ENCODE assay signal across 8 cellular contexts in the genomic region with DNA sequence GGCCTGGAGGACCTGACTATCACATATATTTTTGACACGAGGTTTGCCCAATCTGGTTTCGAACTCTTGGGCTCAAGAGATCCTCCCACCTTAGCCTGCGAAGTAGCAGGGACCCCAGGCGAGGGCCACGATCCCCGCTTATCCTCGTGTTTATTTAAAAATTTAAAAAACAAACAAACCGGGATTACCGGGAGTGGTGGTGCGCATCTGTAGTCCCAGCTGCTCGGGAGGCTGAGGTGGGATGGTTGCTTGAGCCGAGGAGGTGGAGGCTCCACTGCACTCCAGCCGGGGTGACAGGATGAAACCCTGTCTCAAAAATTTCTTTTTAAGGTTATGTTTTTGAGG.
DNase-seq lines count a peak whose midpoint lies in the region; ATAC-seq and TF ChIP-seq lines count a peak whose summit lies in the region.

No MANE protein-coding gene starts in this region.

- peaks cover 29% of the 10 kb centered on the region for H3K36me3 Mint-ChIP-seq in nephron progenitor cell (ENCODE audit: low read depth)

- H2AFZ ChIP-seq in Loucy (ENCODE audit: low read length), result peak overlapping the region; percentile 87

- H3K36me3 ChIP-seq in Loucy (ENCODE audit: insufficient read depth, low read length), result peaks cover 7% of the 10 kb centered on the region; the same call in 1 of the 2 replicates
- H3K36me3 ChIP-seq in effector memory CD4-positive, alpha-beta T cell (ENCODE audit: control insufficient read depth, insufficient read depth, low read length), result peaks cover 15% of the 10 kb centered on the region

- ATAC-seq in GM19023 (IDR thresholded peaks at IDR 0.05; ENCODE audit: unreplicated experiment), result no peak
- ATAC-seq in GM18909 (IDR thresholded peaks at IDR 0.05; ENCODE audit: poor library complexity, unreplicated experiment), result no peak

- no peaks in the 10 kb centered on the region for H3F3A ChIP-seq in Loucy (ENCODE audit: low read depth)

- peak overlapping the region; percentile 92 for H3K27ac ChIP-seq in C4-2B
- peak overlapping the region; percentile 82 for H3K27ac ChIP-seq in effector memory CD4-positive, alpha-beta T cell (ENCODE audit: insufficient read depth, low read length, poor library complexity, severe bottlenecking)

- no peaks in the 10 kb centered on the region for H3K9me3 ChIP-seq in Loucy (ENCODE audit: insufficient read depth, low read depth, low read length)
- H3K9me3 ChIP-seq in effector memory CD4-positive, alpha-beta T cell (ENCODE audit: control insufficient read depth, low read length), result no peaks in the 10 kb centered on the region

- peaks cover 18% of the 10 kb centered on the region for H4K20me1 ChIP-seq in Loucy (ENCODE audit: insufficient read depth, low read length, poor library complexity, severe bottlenecking)

- no peak for TF ChIP-seq CTCF in C4-2B (conservative IDR thresholded peaks at IDR 0.05)
- TF ChIP-seq CTCF in Loucy (conservative IDR thresholded peaks at IDR 0.05; ENCODE audit: low read length), result no peak
- TF ChIP-seq CTCF in nephron progenitor cell (IDR thresholded peaks at IDR 0.05), result no peak

- H3K9me2 ChIP-seq in Loucy (replicated peaks; ENCODE audit: low read depth, low read length), result no peaks in the 10 kb centered on the region

- no peak overlapping the region for H3K27ac Mint-ChIP-seq in nephron progenitor cell

- H3K4me1 ChIP-seq in Loucy (ENCODE audit: insufficient read depth, low read length, poor library complexity, severe bottlenecking), result peaks cover 13% of the 10 kb centered on the region
- H3K4me1 ChIP-seq in effector memory CD4-positive, alpha-beta T cell (ENCODE audit: control insufficient read depth, insufficient read depth, low read length, poor library complexity, severe bottlenecking), result no peaks in the 10 kb centered on the region

- peak overlapping the region; percentile 98 for H3K4me2 ChIP-seq in Loucy (ENCODE audit: low read depth, low read length, poor library complexity, severe bottlenecking)

- peaks cover 38% of the 10 kb centered on the region for H3K4me1 Mint-ChIP-seq in nephron progenitor cell

- H3K9ac ChIP-seq in Loucy (ENCODE audit: low read depth, low read length, poor library complexity, severe bottlenecking), result peak overlapping the region; percentile 93

- H3K9me3 Mint-ChIP-seq in nephron progenitor cell, result no peaks in the 10 kb centered on the region

- peak in 1 of 3 donors; percentile 0 for DNase-seq in effector memory CD4-positive, alpha-beta T cell
- DNase-seq in nephron progenitor cell (no peak), GF-D8 (lab: John Stamatoyannopoulos, UW) (no peak), Ammon's horn (ENCODE audit: low spot score) (no peak)

- no peaks in the 10 kb centered on the region for H3K27me3 ChIP-seq in Loucy (ENCODE audit: insufficient read depth, low read length, poor library complexity, severe bottlenecking)
- no peaks in the 10 kb centered on the region for H3K27me3 ChIP-seq in effector memory CD4-positive, alpha-beta T cell (replicated peaks; ENCODE audit: control insufficient read depth, insufficient read depth, low read length, poor library complexity, severe bottlenecking)

- H3K4me3 Mint-ChIP-seq in nephron progenitor cell, result peak overlapping the region; percentile 98

- peaks cover 30% of the 10 kb centered on the region for H3K79me2 ChIP-seq in Loucy (ENCODE audit: insufficient read depth, low read length)

- H3K4me3 ChIP-seq in Loucy (ENCODE audit: low read length, poor library complexity, severe bottlenecking), result peak overlapping the region; percentile 100
- peak overlapping the region; percentile 100 for H3K4me3 ChIP-seq in effector memory CD4-positive, alpha-beta T cell (ENCODE audit: insufficient read depth, low read depth, low read length, poor library complexity, severe bottlenecking)

- H3K27me3 Mint-ChIP-seq in nephron progenitor cell (ENCODE audit: low read depth, poor library complexity), result peaks cover 3% of the 10 kb centered on the region
